In genomic region chr2:210476194-210477128, GRCh38 we compare ENCODE assay signal across 8 cellular contexts. TPM values are rescaled to one million over a fixed set of nuclear protein-coding genes. Genes with fewer than 3 reads are reported as not detected.
DNase-seq lines count a peak whose midpoint lies in the region; ATAC-seq and TF ChIP-seq lines count a peak whose summit lies in the region.

A gene with protein sequence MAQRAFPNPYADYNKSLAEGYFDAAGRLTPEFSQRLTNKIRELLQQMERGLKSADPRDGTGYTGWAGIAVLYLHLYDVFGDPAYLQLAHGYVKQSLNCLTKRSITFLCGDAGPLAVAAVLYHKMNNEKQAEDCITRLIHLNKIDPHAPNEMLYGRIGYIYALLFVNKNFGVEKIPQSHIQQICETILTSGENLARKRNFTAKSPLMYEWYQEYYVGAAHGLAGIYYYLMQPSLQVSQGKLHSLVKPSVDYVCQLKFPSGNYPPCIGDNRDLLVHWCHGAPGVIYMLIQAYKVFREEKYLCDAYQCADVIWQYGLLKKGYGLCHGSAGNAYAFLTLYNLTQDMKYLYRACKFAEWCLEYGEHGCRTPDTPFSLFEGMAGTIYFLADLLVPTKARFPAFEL (minus strand): TSS chr2:210476759. CDS start chr2:210476396, 363 bp downstream.

- H3K27me3 ChIP-seq in BJ (ENCODE audit: control insufficient read depth, insufficient read depth, low read length): no peaks in the 10 kb centered on the region

- CTCF ChIA-PET in BJ (lab: Yijun Ruan, JAX): interaction anchor here (0.6 to 1.3 kb wide), 3 partner anchors 13 to 27 kb away, joined by 3 to 4 read pairs (median 4); no protein-coding TSS in a partner anchor

- H3K4me3 ChIP-seq in BJ (ENCODE audit: low read depth, low read length): peak within 1 kb of the TSS; percentile 81

- H3K36me3 ChIP-seq in BJ (ENCODE audit: control insufficient read depth, insufficient read depth, low read length): no peaks in the 10 kb centered on the region

- POLR2A ChIA-PET in BJ (lab: Charles Lee): no interaction called here

- TF ChIP-seq CTCF in BJ (IDR thresholded peaks at IDR 0.05; ENCODE audit: insufficient read depth, low read depth, low read length): no peak

- peak; percentile 100 for ATAC-seq in HG03460 (IDR thresholded peaks at IDR 0.05; ENCODE audit: unreplicated experiment)

- DNase-seq in BJ (ENCODE audit: low read depth) (peak; percentile 60), GM19240 (ENCODE audit: insufficient read length, low spot score) (peak; percentile 86), NCI-H526 treated with DMSO at 0.1 percent for 48 hours (lab: John Stamatoyannopoulos, UW) (peak; percentile 91), dedifferentiated amniotic fluid mesenchymal stem cell (ENCODE audit: extremely low spot score) (peak; percentile 74), left kidney (ENCODE audit: low read depth, low spot score) (peak; percentile 96)
- DNase-seq in activated CD4-positive, alpha-beta T cell treated with anti-CD3 and anti-CD28 coated beads, Interleukin-2, amount 50 U/mL, for 1 hour: peak; percentile 72
- peak; percentile 82 to 85 for DNase-seq in stimulated activated CD4-positive, alpha-beta T cell treated with anti-CD3 and anti-CD28 coated beads, Interleukin-2, amount 100 ng/mL, for 24 hours

RNA-seq across cellular contexts. Expression of the gene that starts here (rescaled TPM):
- 55.6 and 76.4 TPM in 2 replicates for polyA plus RNA-seq in BJ (2011; rRNA removed)
- polyA minus RNA-seq in BJ (2011; rRNA and poly(A)+ RNA removed): 36.8 and 50.5 TPM in 2 replicates

Comparison
In these comparisons a context has a peak if more than half of its experiments do, and no peak if none do; other contexts are left out.
1. Peak in every context shown above with its lines: DNase-seq, ATAC-seq and H3K4me3 ChIP-seq.